8 cellular contexts compared by ENCODE assay signal in the genomic region with DNA sequence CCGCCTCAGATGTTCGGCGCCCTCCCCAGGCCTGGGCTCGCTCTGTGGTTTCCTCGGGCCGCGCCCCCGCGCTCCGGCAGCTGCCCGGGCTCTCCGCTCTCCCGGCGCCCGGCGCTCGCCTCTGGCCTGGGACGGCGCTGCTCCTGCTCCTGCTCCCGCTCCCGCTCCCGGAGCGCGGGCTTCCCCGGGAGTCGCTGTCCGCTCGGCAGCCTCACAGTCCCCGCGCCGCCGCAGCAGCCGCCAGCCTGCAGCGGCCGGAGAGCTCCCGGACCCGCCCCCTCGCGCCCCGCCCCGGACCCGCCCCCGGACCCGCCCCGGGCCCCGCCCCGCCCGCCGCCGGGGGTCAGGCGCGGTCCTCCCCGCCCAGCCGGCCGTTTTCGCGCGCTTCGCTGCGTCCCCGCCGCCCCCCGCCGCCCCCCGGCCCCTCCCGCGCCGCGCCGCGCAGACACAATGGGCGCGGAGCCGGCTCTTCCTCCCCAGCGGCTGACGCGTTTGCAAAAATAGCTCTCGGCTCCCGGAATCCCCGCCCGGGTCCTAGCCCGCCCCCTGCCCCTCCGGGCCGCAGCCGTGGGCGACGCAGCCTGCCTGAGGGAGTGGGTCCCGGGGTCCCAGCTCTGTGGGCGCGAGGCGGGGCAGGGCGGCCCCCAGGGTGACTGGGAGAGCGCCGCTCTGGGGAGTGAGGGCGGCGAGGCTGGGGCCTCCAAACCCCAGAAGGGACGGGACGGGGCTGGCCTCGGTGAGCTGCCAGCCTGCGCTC. TPM values are rescaled to one million over a fixed set of nuclear protein-coding genes. Genes with fewer than 3 reads are reported as not detected.
DNase-seq lines count a peak whose midpoint lies in the region; ATAC-seq and TF ChIP-seq lines count a peak whose summit lies in the region.

A gene with protein sequence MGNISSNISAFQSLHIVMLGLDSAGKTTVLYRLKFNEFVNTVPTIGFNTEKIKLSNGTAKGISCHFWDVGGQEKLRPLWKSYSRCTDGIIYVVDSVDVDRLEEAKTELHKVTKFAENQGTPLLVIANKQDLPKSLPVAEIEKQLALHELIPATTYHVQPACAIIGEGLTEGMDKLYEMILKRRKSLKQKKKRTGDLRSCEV (minus strand): TSS at position 247 of the 757 bp plus-strand sequence. CDS start 495 bp downstream, outside the sequence.

- H3K27ac Mint-ChIP-seq in CD8-positive, alpha-beta memory T cell: peak within 1 kb of the TSS; percentile 96 to 100 (median 99)
- peak within 1 kb of the TSS; percentile 99 for H3K27ac Mint-ChIP-seq in activated naive CD8-positive, alpha-beta T cell treated with anti-CD3 and anti-CD28 coated beads, Interleukin-2, amount 10 ng/mL, durations not matched to agents 7 days and 5 days
- peak within 1 kb of the TSS; percentile 74 for H3K27ac Mint-ChIP-seq in osteocyte (ENCODE audit: unreplicated experiment)

- intact Hi-C loops in head of caudate nucleus (cut with DNase I): no loop called here

- H3K4me1 ChIP-seq in CD8-positive, alpha-beta memory T cell (ENCODE audit: insufficient read depth, low read length): peaks cover 39% of the 10 kb centered on the region

- H3K27ac ChIP-seq in CD8-positive, alpha-beta memory T cell (ENCODE audit: low read depth, low read length): peak within 1 kb of the TSS; percentile 95
- H3K27ac ChIP-seq in HL-60 (replicated peaks): no peak within 1 kb of the TSS; the same call in 1 of the 2 replicates

- peak within 1 kb of the TSS; percentile 75 for H3K4me3 ChIP-seq in CD8-positive, alpha-beta memory T cell (ENCODE audit: low read length)
- peak within 1 kb of the TSS; percentile 62 for H3K4me3 ChIP-seq in HL-60 (replicated peaks; ENCODE audit: insufficient read depth, low read length)

- peak; percentile 66 to 85 (median 75) for DNase-seq in CD8-positive, alpha-beta memory T cell
- DNase-seq in HL-60 (ENCODE audit: low read depth in 1 of 2, low spot score in 1 of 2) (peak in 1 of 2 experiments; percentile 13), SK-MEL-5 (ENCODE audit: low read depth, low spot score) (peak; percentile 55), head of caudate nucleus (peak in 39 of 42 donors; percentile 25 to 87 (median 63)), osteocyte (ENCODE audit: extremely low spot score, unreplicated experiment) (peak; percentile 89)
- peak; percentile 83 for DNase-seq in activated naive CD8-positive, alpha-beta T cell treated with anti-CD3 and anti-CD28 coated beads, Interleukin-2, amount 10 ng/mL, durations not matched to agents 7 days and 5 days

- in situ Hi-C loops in SK-MEL-5 (cut with HindIII; ENCODE audit: low pct_unique_long_range_greater_than_20kb, low sequenced_read_pairs): no loop called here

- peak within 1 kb of the TSS; percentile 96 to 100 (median 98) for H3K4me3 Mint-ChIP-seq in CD8-positive, alpha-beta memory T cell
- peak within 1 kb of the TSS; percentile 97 for H3K4me3 Mint-ChIP-seq in activated naive CD8-positive, alpha-beta T cell treated with anti-CD3 and anti-CD28 coated beads, Interleukin-2, amount 10 ng/mL, durations not matched to agents 7 days and 5 days
- H3K4me3 Mint-ChIP-seq in osteocyte (ENCODE audit: unreplicated experiment): peak within 1 kb of the TSS; percentile 91

- peak; percentile 49 for ATAC-seq in GM19467 (IDR thresholded peaks at IDR 0.05; ENCODE audit: unreplicated experiment)
- ATAC-seq in activated naive CD8-positive, alpha-beta T cell treated with anti-CD3 and anti-CD28 coated beads, Interleukin-2, amount 10 ng/mL, durations not matched to agents 7 days and 5 days (ENCODE audit: low read depth): peak; percentile 44
- ATAC-seq in GM18873 (IDR thresholded peaks at IDR 0.05; ENCODE audit: low FRiP score, unreplicated experiment): no peak

- H3K36me3 Mint-ChIP-seq in CD8-positive, alpha-beta memory T cell: peaks cover 22 to 46% (median 38%) of the 10 kb centered on the region in 3 donors
- peaks cover 34% of the 10 kb centered on the region for H3K36me3 Mint-ChIP-seq in activated naive CD8-positive, alpha-beta T cell treated with anti-CD3 and anti-CD28 coated beads, Interleukin-2, amount 10 ng/mL, durations not matched to agents 7 days and 5 days
- H3K36me3 Mint-ChIP-seq in osteocyte (ENCODE audit: unreplicated experiment): no peaks in the 10 kb centered on the region

- H3K9me3 ChIP-seq in CD8-positive, alpha-beta memory T cell (ENCODE audit: low read length): no peaks in the 10 kb centered on the region

- CTCF ChIA-PET in CD8-positive, alpha-beta memory T cell (lab: Charles Lee): interaction anchor here (0.7 to 6.2 kb wide), 22 partner anchors 13 to 520 kb away, joined by 3 to 86 read pairs (median 4); no protein-coding TSS in a partner anchor

- peaks cover 0 to 19% of the 10 kb centered on the region in 2 donors for H3K27me3 Mint-ChIP-seq in CD8-positive, alpha-beta memory T cell
- no peaks in the 10 kb centered on the region for H3K27me3 Mint-ChIP-seq in activated naive CD8-positive, alpha-beta T cell treated with anti-CD3 and anti-CD28 coated beads, Interleukin-2, amount 10 ng/mL, durations not matched to agents 7 days and 5 days
- H3K27me3 Mint-ChIP-seq in osteocyte (ENCODE audit: unreplicated experiment): no peaks in the 10 kb centered on the region

- peaks cover 42 to 46% (median 44%) of the 10 kb centered on the region in 3 donors for H3K4me1 Mint-ChIP-seq in CD8-positive, alpha-beta memory T cell
- H3K4me1 Mint-ChIP-seq in activated naive CD8-positive, alpha-beta T cell treated with anti-CD3 and anti-CD28 coated beads, Interleukin-2, amount 10 ng/mL, durations not matched to agents 7 days and 5 days: peaks cover 34% of the 10 kb centered on the region
- H3K4me1 Mint-ChIP-seq in osteocyte (ENCODE audit: unreplicated experiment): peaks cover 40% of the 10 kb centered on the region

- TF ChIP-seq CTCF in HL-60 (IDR thresholded peaks at IDR 0.05; ENCODE audit: insufficient read depth, low read length): no peak
- no peak for TF ChIP-seq CTCF in osteocyte (IDR thresholded peaks at IDR 0.05)

- peaks cover 0 to 8% (median 3%) of the 10 kb centered on the region in 5 donors for H3K9me3 Mint-ChIP-seq in CD8-positive, alpha-beta memory T cell
- H3K9me3 Mint-ChIP-seq in activated naive CD8-positive, alpha-beta T cell treated with anti-CD3 and anti-CD28 coated beads, Interleukin-2, amount 10 ng/mL, durations not matched to agents 7 days and 5 days: no peaks in the 10 kb centered on the region
- H3K9me3 Mint-ChIP-seq in osteocyte (ENCODE audit: unreplicated experiment): no peaks in the 10 kb centered on the region

- no peaks in the 10 kb centered on the region for H3K27me3 ChIP-seq in CD8-positive, alpha-beta memory T cell (ENCODE audit: insufficient read depth, low read length, poor library complexity, severe bottlenecking)
- no peaks in the 10 kb centered on the region for H3K27me3 ChIP-seq in HL-60 (ENCODE audit: insufficient read depth, poor library complexity, severe bottlenecking)

- POLR2A ChIA-PET in CD8-positive, alpha-beta memory T cell (lab: Charles Lee): interaction anchor here (0.5 to 4.0 kb wide), 15 partner anchors 9 to 1738 kb away, joined by 3 to 60 read pairs (median 5); no protein-coding TSS in a partner anchor
- POLR2A ChIA-PET in activated naive CD8-positive, alpha-beta T cell treated with anti-CD3 and anti-CD28 coated beads, Interleukin-2, amount 10 ng/mL, durations not matched to agents 7 days and 5 days (lab: Charles Lee): interaction anchor here (0.6 to 8.0 kb wide), 37 partner anchors 8 to 642 kb away, joined by 3 to 466 read pairs (median 5); a partner anchor contains a TSS

- H3K36me3 ChIP-seq in CD8-positive, alpha-beta memory T cell (ENCODE audit: insufficient read depth, low read length): peaks cover 22% of the 10 kb centered on the region

RNA-seq across cellular contexts. Expression of the gene that starts here (rescaled TPM):
- total RNA-seq in CD8-positive, alpha-beta memory T cell: 10 to 100 TPM; 54.0 to 54.7 TPM
- 247 TPM for polyA plus RNA-seq in CD8-positive, alpha-beta memory T cell
- 4.3 and 6.1 TPM in 2 replicates for total RNA-seq in SK-MEL-5 (2014; rRNA removed; shearing (Covaris generic))
- polyA plus RNA-seq in SK-MEL-5 (2015; cell fraction: cytosol; rRNA removed): 8.3 and 9.9 TPM in 2 replicates
- polyA plus RNA-seq in SK-MEL-5 (2015; cell fraction: nucleus; rRNA removed): 4.1 and 5.2 TPM in 2 replicates
- 100 to 1,000 TPM; 210 to 214 TPM for total RNA-seq in activated naive CD8-positive, alpha-beta T cell treated with anti-CD3 and anti-CD28 coated beads, Interleukin-2, amount 10 ng/mL, durations not matched to agents 7 days and 5 days
- 35.1 and 37.1 TPM in 2 replicates for total RNA-seq in osteocyte
